ENCODE assay signal across 23 cellular contexts in genomic region chr6:56363796-56364195, GRCh38.
"Had no signal": no experiment of that assay in that cellular context is flagged by ENCODE, and none has a peak within 500 bp of the region (broad histone marks: within the 10 kb centered on the region; RNA-seq: fewer than 3 reads in every experiment).

No MANE protein-coding gene starts in this region.

- H3K27ac Mint-ChIP-seq: activated CD4-positive, alpha-beta T cell treated with anti-CD3 and anti-CD28 coated beads, Interleukin-2, amount 10 ng/mL, durations not matched to agents 7 days and 5 days; activated naive CD4-positive, alpha-beta T cell treated with anti-CD3 and anti-CD28 coated beads, Interleukin-2, amount 10 ng/mL, durations not matched to agents 7 days and 5 days; activated naive CD8-positive, alpha-beta T cell treated with anti-CD3 and anti-CD28 coated beads, Interleukin-2, amount 50 U/mL, for 24 hours; nephron progenitor cell; progenitor cell of endocrine pancreas; stimulated activated naive CD8-positive, alpha-beta T cell treated with anti-CD3 and anti-CD28 coated beads, Interleukin-15, Interleukin-2, amounts not matched to agents 100 ng/mL and 50 ng/mL, for 24 hours; T-helper 1 cell treated with Interleukin-12 subunit alpha and Interleukin-12 subunit beta and Interleukin-4 antibody, amounts not matched to agents 30 μg/mL and 1 μg/mL, for 36 hours had no signal

- ATAC-seq: activated naive CD8-positive, alpha-beta T cell treated with anti-CD3 and anti-CD28 coated beads, Interleukin-2, amount 50 U/mL, for 24 hours; activated T-cell treated with anti-CD3 and anti-CD28 coated beads, Interleukin-2, amount 50 U/mL, for 4 hours; esophagus mucosa; gastrocnemius medialis; lower lobe of right lung; right cardiac atrium had no signal

- H3K36me3 Mint-ChIP-seq: activated naive CD4-positive, alpha-beta T cell treated with anti-CD3 and anti-CD28 coated beads, Interleukin-2, amount 10 ng/mL, durations not matched to agents 7 days and 5 days had no signal

- H3K4me3 Mint-ChIP-seq: activated CD4-positive, alpha-beta T cell treated with anti-CD3 and anti-CD28 coated beads, Interleukin-2, amount 10 ng/mL, durations not matched to agents 7 days and 5 days; activated naive CD4-positive, alpha-beta T cell treated with anti-CD3 and anti-CD28 coated beads, Interleukin-2, amount 10 ng/mL, durations not matched to agents 7 days and 5 days; activated naive CD8-positive, alpha-beta T cell treated with anti-CD3 and anti-CD28 coated beads, Interleukin-2, amount 50 U/mL, for 24 hours; activated T-cell treated with anti-CD3 and anti-CD28 coated beads, Interleukin-2, amount 50 U/mL, for 4 hours; central memory CD8-positive, alpha-beta T cell; nephron progenitor cell; stimulated activated naive CD8-positive, alpha-beta T cell treated with anti-CD3 and anti-CD28 coated beads, Interleukin-15, Interleukin-2, amounts not matched to agents 100 ng/mL and 50 ng/mL, for 24 hours; T-helper 1 cell treated with Interleukin-12 subunit alpha and Interleukin-12 subunit beta and Interleukin-4 antibody, amounts not matched to agents 30 μg/mL and 1 μg/mL, for 36 hours had no signal

- H3K4me1 Mint-ChIP-seq: activated CD4-positive, alpha-beta T cell treated with anti-CD3 and anti-CD28 coated beads, Interleukin-2, amount 10 ng/mL, durations not matched to agents 7 days and 5 days; activated naive CD4-positive, alpha-beta T cell treated with anti-CD3 and anti-CD28 coated beads, Interleukin-2, amount 10 ng/mL, durations not matched to agents 7 days and 5 days; activated naive CD8-positive, alpha-beta T cell treated with anti-CD3 and anti-CD28 coated beads, Interleukin-2, amount 50 U/mL, for 24 hours; central memory CD8-positive, alpha-beta T cell had no signal

- DNase-seq: activated CD4-positive, alpha-beta T cell treated with anti-CD3 and anti-CD28 coated beads, Interleukin-2, amount 10 ng/mL, durations not matched to agents 7 days and 5 days; activated CD8-positive, alpha-beta memory T cell treated with anti-CD3 and anti-CD28 coated beads, Interleukin-2, amount 50 U/mL, for 4 hours; activated effector memory CD4-positive, alpha-beta T cell treated with Interleukin-2 at 50 U/mL for 16 hours; activated naive CD4-positive, alpha-beta T cell treated with anti-CD3 and anti-CD28 coated beads, Interleukin-2, amount 10 ng/mL, durations not matched to agents 7 days and 5 days; activated naive CD8-positive, alpha-beta T cell treated with anti-CD3 and anti-CD28 coated beads, Interleukin-2, amount 50 U/mL, for 24 hours; activated T-cell treated with anti-CD3 and anti-CD28 coated beads, Interleukin-2, amount 50 U/mL, for 4 hours; aorta; brain microvascular endothelial cell; colonic mucosa; gastrocnemius medialis; head of caudate nucleus; lower lobe of right lung; midbrain; nephron progenitor cell; right cardiac atrium; stimulated activated CD4-positive, alpha-beta T cell treated with anti-CD3 and anti-CD28 coated beads, Interleukin-15, amount 100 ng/mL, for 24 hours; stimulated activated CD4-positive, alpha-beta T cell treated with anti-CD3 and anti-CD28 coated beads, Interleukin-2, amount 100 ng/mL, for 48 hours; upper lobe of left lung had no signal

- H3K9me3 Mint-ChIP-seq: activated CD4-positive, alpha-beta T cell treated with anti-CD3 and anti-CD28 coated beads, Interleukin-2, amount 10 ng/mL, durations not matched to agents 7 days and 5 days; activated naive CD4-positive, alpha-beta T cell treated with anti-CD3 and anti-CD28 coated beads, Interleukin-2, amount 10 ng/mL, durations not matched to agents 7 days and 5 days; activated naive CD8-positive, alpha-beta T cell treated with anti-CD3 and anti-CD28 coated beads, Interleukin-2, amount 50 U/mL, for 24 hours; activated T-cell treated with anti-CD3 and anti-CD28 coated beads, Interleukin-2, amount 50 U/mL, for 4 hours; central memory CD8-positive, alpha-beta T cell; nephron progenitor cell; stimulated activated naive CD8-positive, alpha-beta T cell treated with anti-CD3 and anti-CD28 coated beads, Interleukin-15, Interleukin-2, amounts not matched to agents 100 ng/mL and 50 ng/mL, for 24 hours; T-helper 1 cell treated with Interleukin-12 subunit alpha and Interleukin-12 subunit beta and Interleukin-4 antibody, amounts not matched to agents 30 μg/mL and 1 μg/mL, for 36 hours had no signal

- H3K27me3 Mint-ChIP-seq: activated CD4-positive, alpha-beta T cell treated with anti-CD3 and anti-CD28 coated beads, Interleukin-2, amount 10 ng/mL, durations not matched to agents 7 days and 5 days; activated naive CD8-positive, alpha-beta T cell treated with anti-CD3 and anti-CD28 coated beads, Interleukin-2, amount 50 U/mL, for 24 hours; central memory CD8-positive, alpha-beta T cell; progenitor cell of endocrine pancreas had no signal
